ENCODE assay signal across 8 cellular contexts in the genomic region with DNA sequence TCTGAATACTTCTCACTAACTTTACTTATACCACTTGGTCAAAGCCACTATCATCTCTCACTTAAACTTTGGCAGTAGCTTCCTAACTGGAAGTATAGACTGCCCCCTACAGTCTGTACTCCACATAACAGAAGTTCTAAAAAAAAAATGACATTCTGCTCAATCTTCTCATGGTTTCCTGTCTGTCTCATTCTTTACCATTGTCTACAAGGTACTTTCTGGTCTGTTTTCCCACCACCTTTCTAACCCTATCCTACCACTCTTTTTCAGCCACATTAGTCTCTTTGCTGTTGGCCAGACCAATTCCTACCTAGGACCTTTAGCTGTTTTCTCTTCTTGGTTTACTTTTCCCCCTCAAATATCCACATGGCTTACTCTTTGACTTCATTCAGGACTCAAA. TPM values are rescaled to one million over a fixed set of nuclear protein-coding genes. Genes with fewer than 3 reads are reported as not detected.
A peak's percentile ranks its signal among the peaks of the same experiment; 100 is the strongest.
DNase-seq lines count a peak whose midpoint lies in the region; TF ChIP-seq lines count a peak whose summit lies in the region.

No MANE protein-coding gene starts in this region.

- TF ChIP-seq CTCF in NB4 (IDR thresholded peaks at IDR 0.05; ENCODE audit: low read depth, low read length): peak; percentile 50
- peak; percentile 62 for TF ChIP-seq CTCF in hepatocyte (IDR thresholded peaks at IDR 0.05; ENCODE audit: poor library complexity)

- peaks cover 82% of the 10 kb centered on the region for H3K79me2 ChIP-seq in hepatocyte

- no peak overlapping the region for H2AFZ ChIP-seq in hepatocyte

- no peak overlapping the region for H3K4me2 ChIP-seq in hepatocyte

- no peaks in the 10 kb centered on the region for H3K4me1 ChIP-seq in hepatocyte (ENCODE audit: insufficient read depth)

- H3K9me3 ChIP-seq in hepatocyte (ENCODE audit: low read depth): no peaks in the 10 kb centered on the region

- peaks cover 76% of the 10 kb centered on the region for H3K36me3 Mint-ChIP-seq in activated T-cell treated with anti-CD3 and anti-CD28 coated beads, Interleukin-2, amount 50 U/mL, for 24 hours (ENCODE audit: low read depth)
- H3K36me3 Mint-ChIP-seq in activated naive CD8-positive, alpha-beta T cell treated with anti-CD3 and anti-CD28 coated beads for 36 hours: peaks cover 29% of the 10 kb centered on the region

- H3K36me3 ChIP-seq in hepatocyte (replicated peaks; ENCODE audit: insufficient read depth, low read depth): no peaks in the 10 kb centered on the region

- H3K4me3 ChIP-seq in NB4 (ENCODE audit: low read depth, low read length): no peak overlapping the region
- no peak overlapping the region for H3K4me3 ChIP-seq in hepatocyte

- H3K27ac ChIP-seq in hepatocyte: no peak overlapping the region

- TF ChIP-seq POLR2A in NB4 (IDR thresholded peaks at IDR 0.05; ENCODE audit: extremely low read depth, insufficient read length): no peak

- no peak for DNase-seq in activated T-cell treated with anti-CD3 and anti-CD28 coated beads, Interleukin-2, amount 50 U/mL, for 24 hours
- DNase-seq in activated T-cell treated with anti-CD3 and anti-CD28 coated beads, Interleukin-2, amount 50 U/mL, for 1 hour: no peak
- DNase-seq in H4 (ENCODE audit: low spot score) (peak; percentile 10), NB4 (ENCODE audit: low read depth) (peak; percentile 76), hepatocyte (ENCODE audit: low spot score) (peak; percentile 41), stromal cell of bone marrow (ENCODE audit: low read depth) (peak; percentile 25), islet precursor cell (no peak)
- no peak for DNase-seq in activated naive CD8-positive, alpha-beta T cell treated with anti-CD3 and anti-CD28 coated beads for 36 hours

- H3K4me3 Mint-ChIP-seq in activated T-cell treated with anti-CD3 and anti-CD28 coated beads, Interleukin-2, amount 50 U/mL, for 24 hours: no peak overlapping the region
- H3K4me3 Mint-ChIP-seq in activated naive CD8-positive, alpha-beta T cell treated with anti-CD3 and anti-CD28 coated beads for 36 hours: no peak overlapping the region

- H3K9me3 Mint-ChIP-seq in activated T-cell treated with anti-CD3 and anti-CD28 coated beads, Interleukin-2, amount 50 U/mL, for 24 hours: no peaks in the 10 kb centered on the region
- H3K9me3 Mint-ChIP-seq in activated naive CD8-positive, alpha-beta T cell treated with anti-CD3 and anti-CD28 coated beads for 36 hours: no peaks in the 10 kb centered on the region

- H3K4me1 Mint-ChIP-seq in activated T-cell treated with anti-CD3 and anti-CD28 coated beads, Interleukin-2, amount 50 U/mL, for 24 hours (ENCODE audit: low read depth): peaks cover 43% of the 10 kb centered on the region
- H3K4me1 Mint-ChIP-seq in activated naive CD8-positive, alpha-beta T cell treated with anti-CD3 and anti-CD28 coated beads for 36 hours: peaks cover 42% of the 10 kb centered on the region

- no peaks in the 10 kb centered on the region for H3K27me3 Mint-ChIP-seq in activated T-cell treated with anti-CD3 and anti-CD28 coated beads, Interleukin-2, amount 50 U/mL, for 24 hours
- no peaks in the 10 kb centered on the region for H3K27me3 Mint-ChIP-seq in activated naive CD8-positive, alpha-beta T cell treated with anti-CD3 and anti-CD28 coated beads for 36 hours

- H3K27me3 ChIP-seq in hepatocyte: no peaks in the 10 kb centered on the region

- peaks cover 43% of the 10 kb centered on the region for H4K20me1 ChIP-seq in hepatocyte (ENCODE audit: insufficient read depth, poor library complexity, severe bottlenecking)

- peak overlapping the region; percentile 85 for H3K27ac Mint-ChIP-seq in activated T-cell treated with anti-CD3 and anti-CD28 coated beads, Interleukin-2, amount 50 U/mL, for 24 hours
- H3K27ac Mint-ChIP-seq in activated naive CD8-positive, alpha-beta T cell treated with anti-CD3 and anti-CD28 coated beads for 36 hours: peak overlapping the region; percentile 25

- no peaks in the 10 kb centered on the region for H3K9me2 ChIP-seq in hepatocyte (replicated peaks; ENCODE audit: insufficient read depth)

RNA-seq across cellular contexts. Expression of gene CPSF6, which starts 14.7 kb away (rescaled TPM):
- 22.4 and 25.3 TPM in 2 replicates for total RNA-seq in H4 (2014; rRNA removed; shearing (Covaris generic))
- 100 to 1,000 TPM; 124 to 133 TPM for total RNA-seq in activated naive CD8-positive, alpha-beta T cell treated with anti-CD3 and anti-CD28 coated beads for 36 hours
- total RNA-seq in hepatocyte: 37.4 and 40.1 TPM in 2 replicates
- polyA plus RNA-seq in hepatocyte: 44.5 and 48.3 TPM in 2 replicates

Comparison
In these comparisons a context has a peak if more than half of its experiments do, and no peak if none do; other contexts are left out.
1. DNase-seq: peak in H4 (single experiment), NB4 (single experiment), hepatocyte (single experiment) and stromal cell of bone marrow (single experiment); none in activated T-cell treated with anti-CD3 and anti-CD28 coated beads, Interleukin-2, amount 50 U/mL, for 24 hours (single experiment), activated T-cell treated with anti-CD3 and anti-CD28 coated beads, Interleukin-2, amount 50 U/mL, for 1 hour (single experiment), activated naive CD8-positive, alpha-beta T cell treated with anti-CD3 and anti-CD28 coated beads for 36 hours (single experiment) and islet precursor cell (single experiment).